8 cellular contexts compared by ENCODE assay signal in the genomic region with DNA sequence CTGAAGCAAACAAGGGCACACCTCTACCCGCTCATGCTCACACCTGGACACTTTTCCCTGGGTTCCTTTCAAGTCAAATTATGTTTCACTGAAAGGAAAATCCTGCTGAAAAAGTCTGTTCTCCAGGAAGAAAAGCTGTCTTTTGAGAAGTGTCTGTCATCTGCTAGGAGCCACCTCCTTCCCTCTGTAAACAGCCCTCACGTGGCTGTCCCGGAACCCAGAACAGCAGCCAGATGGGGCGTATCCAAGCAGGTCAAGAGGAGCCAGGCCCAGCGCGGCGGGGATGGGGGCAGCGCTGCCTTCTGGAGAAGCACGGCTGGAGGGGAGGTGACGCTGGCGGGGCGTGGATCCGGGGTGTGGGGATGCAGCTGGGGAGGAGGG. TPM values are rescaled to one million over a fixed set of nuclear protein-coding genes. Genes with fewer than 3 reads are reported as not detected.
DNase-seq lines count a peak whose midpoint lies in the region; ATAC-seq, FAIRE-seq and TF ChIP-seq lines count a peak whose summit lies in the region.

A gene (minus strand): TSS at position 162 of the 381 bp plus-strand sequence. CDS start 205 bp downstream, outside the sequence.

- intact Hi-C loops in activated B cell treated with CpG ODN at 0.5 μM for 24 hours (cut with micrococcal nuclease), result loop anchor here (1.0 to 10.0 kb wide), 6 partner anchors 15 to 755 kb away; a partner anchor contains a TSS

- H3K4me2 ChIP-seq in keratinocyte (ENCODE audit: control insufficient read depth, extremely low read depth, insufficient read depth, low read depth, low read length), result peak within 1 kb of the TSS; percentile 74

- CTCF ChIA-PET in activated B cell treated with CpG ODN at 0.5 μM for 24 hours (lab: Charles Lee), result no interaction called here

- H3K27me3 ChIP-seq in keratinocyte (ENCODE audit: control insufficient read depth, extremely low read depth, insufficient read depth, low read length) (no peaks in the 10 kb centered on the region), small intestine (ENCODE audit: control insufficient read depth in 2 of 2, insufficient read depth in 2 of 2, low read length in 2 of 2) (no peaks in the 10 kb centered on the region)

- peaks cover 13% of the 10 kb centered on the region for H3K79me2 ChIP-seq in keratinocyte (ENCODE audit: control insufficient read depth, insufficient read depth, low read length)

- H3K4me1 ChIP-seq in keratinocyte (ENCODE audit: control insufficient read depth, extremely low read depth, insufficient read depth, low read length) (peaks cover 6% of the 10 kb centered on the region), small intestine (ENCODE audit: control insufficient read depth in 2 of 2, insufficient read depth in 1 of 2, low read depth in 1 of 2, low read length in 1 of 2) (peaks cover 0 to 4% of the 10 kb centered on the region in 2 donors)

- peaks cover 16% of the 10 kb centered on the region for H3K36me3 Mint-ChIP-seq in activated B cell treated with CpG ODN at 0.5 μM for 24 hours (ENCODE audit: low read depth)

- POLR2A ChIA-PET in activated B cell treated with CpG ODN at 0.5 μM for 24 hours (lab: Charles Lee), result interaction anchor here (0.5 to 3.9 kb wide), 7 partner anchors 13 to 668 kb away, joined by 3 to 12 read pairs (median 6); a partner anchor contains a TSS

- peak within 1 kb of the TSS; percentile 70 for H2AFZ ChIP-seq in keratinocyte (ENCODE audit: control insufficient read depth, low read length)

- peaks cover 6% of the 10 kb centered on the region for H3K9me1 ChIP-seq in keratinocyte (ENCODE audit: control insufficient read depth, extremely low read depth, insufficient read depth, low read length)

- H4K20me1 ChIP-seq in keratinocyte (ENCODE audit: control insufficient read depth, extremely low read depth, insufficient read depth, low read length), result peaks cover 2% of the 10 kb centered on the region

- ATAC-seq in activated B cell treated with CpG ODN at 0.5 μM for 24 hours (ENCODE audit: low read depth) (peak; percentile 27), HG03432 (IDR thresholded peaks at IDR 0.05; ENCODE audit: unreplicated experiment) (no peak)

- peak within 1 kb of the TSS; percentile 59 to 65 (median 61) for H3K4me3 ChIP-seq in keratinocyte (ENCODE audit: control insufficient read depth in 2 of 3, extremely low read depth in 1 of 3, insufficient read depth in 2 of 3, low read depth in 1 of 3, low read length in 3 of 3)
- peak within 1 kb of the TSS; percentile 58 to 70 for H3K4me3 ChIP-seq in small intestine (ENCODE audit: low read depth in 1 of 2, low read length in 2 of 2)

- no peaks in the 10 kb centered on the region for H3K9me3 Mint-ChIP-seq in activated B cell treated with CpG ODN at 0.5 μM for 24 hours

- peak within 1 kb of the TSS; percentile 91 for H3K4me3 Mint-ChIP-seq in activated B cell treated with CpG ODN at 0.5 μM for 24 hours

- peak within 1 kb of the TSS; percentile 54 for H3K9ac ChIP-seq in keratinocyte (ENCODE audit: control insufficient read depth, extremely low read depth, insufficient read depth, low read length)

- DNase-seq in 8988T (peak; percentile 81), GM18507 (ENCODE audit: extremely low spot score, insufficient read length, low read depth) (no peak), NCI-H2227 treated with DMSO at 0.1 percent for 48 hours (lab: John Stamatoyannopoulos, UW) (peak; percentile 61), activated B cell treated with CpG ODN at 0.5 μM for 24 hours (peak; percentile 48), keratinocyte (ENCODE audit: low read depth, low spot score) (no peak), small intestine (peak; percentile 89)

- H3K27ac ChIP-seq in cingulate gyrus (ENCODE audit: low read depth, low read length) (peak within 1 kb of the TSS; percentile 94), keratinocyte (ENCODE audit: control insufficient read depth, insufficient read depth, low read length) (peak within 1 kb of the TSS; percentile 26), small intestine (ENCODE audit: low read depth in 1 of 2, low read length in 1 of 2) (peak within 1 kb of the TSS; percentile 76 to 87)

- FAIRE-seq in GM18507 (lab: Jason Lieb, UNC), result peak; percentile 68
- peak; percentile 53 for FAIRE-seq in keratinocyte (lab: Jason Lieb, UNC)
- FAIRE-seq in small intestine (lab: Jason Lieb, UNC), result no peak

- H3K27me3 Mint-ChIP-seq in activated B cell treated with CpG ODN at 0.5 μM for 24 hours, result no peaks in the 10 kb centered on the region

- 0 to 5% (median 3%) methylated on average over 13 of the region's 13 CpGs for WGBS in small intestine, 3 donors

- TF ChIP-seq CTCF in activated B cell treated with CpG ODN at 0.5 μM for 24 hours (IDR thresholded peaks at IDR 0.05), result no peak
- TF ChIP-seq CTCF in keratinocyte (optimal IDR thresholded peaks at IDR 0.05 in 1 of 3, IDR thresholded peaks at IDR 0.05 in 1 of 3, conservative IDR thresholded peaks at IDR 0.05 in 1 of 3; ENCODE audit: extremely low read depth in 1 of 3, insufficient read depth in 2 of 3, low read length in 3 of 3), result no peak

- H3K27ac Mint-ChIP-seq in activated B cell treated with CpG ODN at 0.5 μM for 24 hours, result peak within 1 kb of the TSS; percentile 85

- no peaks in the 10 kb centered on the region for H3K9me3 ChIP-seq in keratinocyte (ENCODE audit: control insufficient read depth, low read depth, low read length)
- no peaks in the 10 kb centered on the region for H3K9me3 ChIP-seq in small intestine (ENCODE audit: control insufficient read depth, low read depth)

- H3K4me1 Mint-ChIP-seq in activated B cell treated with CpG ODN at 0.5 μM for 24 hours, result peaks cover 47% of the 10 kb centered on the region

- dilution Hi-C loops in keratinocyte (cut with MboI; ENCODE audit: extremely low pct_ligation_motif_present, low sequenced_read_pairs), result no loop called here

- H3K36me3 ChIP-seq in keratinocyte (ENCODE audit: control insufficient read depth in 2 of 2, extremely low read depth in 1 of 2, insufficient read depth in 2 of 2, low read length in 2 of 2) (peaks cover 5 to 6% of the 10 kb centered on the region in 2 experiments), small intestine (ENCODE audit: control insufficient read depth in 2 of 2, insufficient read depth in 2 of 2, low read length in 2 of 2) (no peaks in the 10 kb centered on the region)

RNA-seq across cellular contexts. Expression of the gene that starts here (rescaled TPM):
- total RNA-seq in activated B cell treated with CpG ODN at 0.5 μM for 24 hours, result 5.5 and 6.1 TPM in 2 replicates
- polyA plus RNA-seq in keratinocyte (0.17 to 0.34 TPM (median 0.18 TPM) in 3 replicates), small intestine (1 to 10 TPM; 2.9 to 3.5 (median 3.1) TPM)
- 1.2 TPM for polyA plus RNA-seq in keratinocyte (2011; ENCODE audit: low read depth)
- polyA plus RNA-seq in keratinocyte (2011; cell fraction: cytosol; rRNA removed), result 0.12 and 0.14 TPM in 2 replicates
- 2.3 and 3.4 TPM in 2 replicates for polyA plus RNA-seq in keratinocyte (2011; cell fraction: nucleus; rRNA removed)
- polyA plus RNA-seq in keratinocyte (2012; ENCODE audit: low replicate concordance), result 0.32 and 1.1 TPM in 2 replicates
- 0.19 to 0.49 TPM in 2 of 3 replicates, not detected in the other for polyA minus RNA-seq in keratinocyte
- polyA minus RNA-seq in keratinocyte (2011; cell fraction: cytosol; rRNA and poly(A)+ RNA removed), result not detected
- polyA minus RNA-seq in keratinocyte (2011; cell fraction: nucleus; rRNA and poly(A)+ RNA removed), result 0.74 and 1.4 TPM in 2 replicates

Comparison
In these comparisons a context has a peak if more than half of its experiments do, and no peak if none do; other contexts are left out.
1. DNase-seq: peak in 8988T (single experiment), NCI-H2227 treated with DMSO at 0.1 percent for 48 hours (single experiment), activated B cell treated with CpG ODN at 0.5 μM for 24 hours (single experiment) and small intestine (single experiment); none in GM18507 (single experiment) and keratinocyte (single experiment).
2. H3K27ac ChIP-seq: peak in every context shown above with its lines; median percentile 94 in cingulate gyrus; 82 in small intestine; 26 in keratinocyte.